ENCODE assay signal across 1 cellular context in the genomic region with DNA sequence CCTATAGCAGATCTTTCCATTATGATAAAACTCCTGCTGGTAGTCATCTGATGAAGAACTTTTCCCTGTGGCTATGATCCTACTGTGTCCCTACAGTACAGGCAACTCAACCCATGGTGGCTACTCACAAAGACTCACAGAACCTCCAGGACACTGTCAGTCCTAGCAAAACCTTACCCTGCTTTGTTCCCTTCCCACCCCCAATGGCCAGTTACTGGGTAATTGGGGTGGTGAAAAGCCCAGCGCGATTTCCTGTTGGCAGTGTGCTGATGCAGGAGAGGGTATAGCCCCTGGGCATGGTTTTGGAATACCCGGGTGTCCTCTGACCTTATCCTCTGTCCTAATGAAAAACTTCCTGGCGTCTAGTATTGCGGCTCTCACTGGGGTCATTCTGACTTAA.
TF ChIP-seq lines count a peak whose summit lies in the region.

No MANE protein-coding gene starts in this region.

TF ChIP-seq in H1, 55 proteins besides CTCF, POLR2A, EP300 and RAD21 (continued from another document):
- TF ChIP-seq, protein P1, sequence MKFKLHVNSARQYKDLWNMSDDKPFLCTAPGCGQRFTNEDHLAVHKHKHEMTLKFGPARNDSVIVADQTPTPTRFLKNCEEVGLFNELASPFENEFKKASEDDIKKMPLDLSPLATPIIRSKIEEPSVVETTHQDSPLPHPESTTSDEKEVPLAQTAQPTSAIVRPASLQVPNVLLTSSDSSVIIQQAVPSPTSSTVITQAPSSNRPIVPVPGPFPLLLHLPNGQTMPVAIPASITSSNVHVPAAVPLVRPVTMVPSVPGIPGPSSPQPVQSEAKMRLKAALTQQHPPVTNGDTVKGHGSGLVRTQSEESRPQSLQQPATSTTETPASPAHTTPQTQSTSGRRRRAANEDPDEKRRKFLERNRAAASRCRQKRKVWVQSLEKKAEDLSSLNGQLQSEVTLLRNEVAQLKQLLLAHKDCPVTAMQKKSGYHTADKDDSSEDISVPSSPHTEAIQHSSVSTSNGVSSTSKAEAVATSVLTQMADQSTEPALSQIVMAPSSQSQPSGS (IDR thresholded peaks at IDR 0.05; ENCODE audit: low read length), result no peak
- TF ChIP-seq RBBP5 (IDR thresholded peaks at IDR 0.05; ENCODE audit: borderline replicate concordance, low read depth, low read length) (no peak), RXRA (IDR thresholded peaks at IDR 0.05; ENCODE audit: insufficient read depth, low read depth, low read length) (no peak), CHD7 (IDR thresholded peaks at IDR 0.05; ENCODE audit: insufficient replicate concordance, low read length) (no peak), CHD1 (IDR thresholded peaks at IDR 0.05; ENCODE audit: low read depth, low read length) (no peak), GTF2F1 (IDR thresholded peaks at IDR 0.05; ENCODE audit: borderline replicate concordance, low read depth, low read length) (no peak), POU5F1 (IDR thresholded peaks at IDR 0.05; ENCODE audit: low read depth, low read length) (no peak), TAF7 (optimal IDR thresholded peaks at IDR 0.05; ENCODE audit: borderline replicate concordance, low read depth, low read length) (no peak), POLR2AphosphoS5 (IDR thresholded peaks at IDR 0.05; ENCODE audit: low read depth, low read length) (no peak), HDAC2 (IDR thresholded peaks at IDR 0.05; ENCODE audit: borderline replicate concordance in 1 of 2, low read depth in 2 of 2, low read length in 2 of 2) (no peak)
